ENCODE assay signal across 1 cellular context in the genomic region with DNA sequence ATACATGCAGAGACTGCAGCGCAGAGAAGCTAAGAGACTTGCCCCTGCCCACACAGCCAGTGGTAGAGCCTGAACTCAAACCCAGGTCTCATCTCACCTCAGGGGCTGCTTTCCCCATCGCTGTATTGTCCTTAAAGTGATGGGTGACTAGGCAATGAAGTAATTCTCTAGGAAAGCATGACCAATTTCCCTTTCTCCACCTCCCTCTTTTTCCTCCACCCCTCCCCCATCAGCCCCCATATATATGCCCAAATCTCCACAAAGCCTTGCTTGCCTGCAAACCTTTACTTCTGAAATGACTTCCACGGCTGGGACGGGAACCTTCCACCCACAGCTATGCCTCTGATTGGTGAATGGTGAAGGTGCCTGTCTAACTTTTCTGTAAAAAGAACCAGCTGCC.
TF ChIP-seq lines count a peak whose summit lies in the region.

Gene IL24, plus strand, starts transcription at position 269 of the 400 bp plus-strand sequence. CDS start 390 bp downstream, outside the sequence.

TF ChIP-seq in GM12878, 131 proteins besides CTCF, POLR2A, EP300 and RAD21 (continued from another document):
- TF ChIP-seq, protein P1, sequence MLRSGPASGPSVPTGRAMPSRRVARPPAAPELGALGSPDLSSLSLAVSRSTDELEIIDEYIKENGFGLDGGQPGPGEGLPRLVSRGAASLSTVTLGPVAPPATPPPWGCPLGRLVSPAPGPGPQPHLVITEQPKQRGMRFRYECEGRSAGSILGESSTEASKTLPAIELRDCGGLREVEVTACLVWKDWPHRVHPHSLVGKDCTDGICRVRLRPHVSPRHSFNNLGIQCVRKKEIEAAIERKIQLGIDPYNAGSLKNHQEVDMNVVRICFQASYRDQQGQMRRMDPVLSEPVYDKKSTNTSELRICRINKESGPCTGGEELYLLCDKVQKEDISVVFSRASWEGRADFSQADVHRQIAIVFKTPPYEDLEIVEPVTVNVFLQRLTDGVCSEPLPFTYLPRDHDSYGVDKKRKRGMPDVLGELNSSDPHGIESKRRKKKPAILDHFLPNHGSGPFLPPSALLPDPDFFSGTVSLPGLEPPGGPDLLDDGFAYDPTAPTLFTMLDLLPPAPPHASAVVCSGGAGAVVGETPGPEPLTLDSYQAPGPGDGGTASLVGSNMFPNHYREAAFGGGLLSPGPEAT (IDR thresholded peaks at IDR 0.05; ENCODE audit: low read depth), result no peak
- 0 out of 2 replicates have a peak, but pooled peaks have one; percentile 25 for TF ChIP-seq TCF3 (IDR thresholded peaks at IDR 0.05; ENCODE audit: borderline replicate concordance, insufficient read depth, low read depth, low read length)
TF ChIP-seq in GM12878: peak in this region for 1.
